20 cellular contexts compared by ENCODE assay signal in genomic region chr11:123390146-123390545, GRCh38. TPM values are rescaled to one million over a fixed set of nuclear protein-coding genes. Genes with fewer than 3 reads are reported as not detected.
DNase-seq lines count a peak whose midpoint lies in the region; ATAC-seq and TF ChIP-seq lines count a peak whose summit lies in the region.
"Had no signal": no experiment of that assay in that cellular context is flagged by ENCODE, and none has a peak within 500 bp of the region (broad histone marks: within the 10 kb centered on the region; RNA-seq: fewer than 3 reads in every experiment).

No MANE protein-coding gene starts in this region.

- no peak overlapping the region for H3K4ac ChIP-seq in neuronal stem cell (ENCODE audit: low read length)

- H3K36me3 ChIP-seq in neuronal stem cell (replicated peaks in 1 of 2; ENCODE audit: control insufficient read depth in 2 of 2, insufficient read depth in 2 of 2, low read length in 2 of 2) (no peaks in the 10 kb centered on the region), gastrocnemius medialis (no peaks in the 10 kb centered on the region)
- H3K36me3 ChIP-seq: BE2C, BLaER1 had no signal

- H2AK5ac ChIP-seq in neuronal stem cell (ENCODE audit: low read depth, low read length) = no peak overlapping the region

- no peak for TF ChIP-seq POLR2A in gastrocnemius medialis (IDR thresholded peaks at IDR 0.05)

- TF ChIP-seq CTCF in gastrocnemius medialis (IDR thresholded peaks at IDR 0.05 in 4 of 5, conservative IDR thresholded peaks at IDR 0.05 in 1 of 5) = no peak

- DNase-seq in cerebellar cortex (ENCODE audit: low spot score) (peak; percentile 84), neuronal stem cell (ENCODE audit: low spot score) (no peak), gastrocnemius medialis (no peak), MV-4-11 (lab: John Stamatoyannopoulos, UW) (no peak)
- DNase-seq: 8988T; ACHN; BE2C; CD4-positive, alpha-beta memory T cell; CD4-positive, CD25-positive, alpha-beta regulatory T cell; CD8-positive, alpha-beta memory T cell; COR-L47; DMS 273 treated with DMSO at 0.1 percent for 48 hours; DMS153; DMS53; DMS79; DND-41; EL; GF-D8 had no signal

- H4K91ac ChIP-seq in neuronal stem cell (ENCODE audit: low read depth, low read length, poor library complexity) = no peak overlapping the region

- no peak overlapping the region for H3K4me2 ChIP-seq in neuronal stem cell (ENCODE audit: insufficient read depth, low read length, poor library complexity, severe bottlenecking)
- H3K4me2 ChIP-seq: BLaER1 had no signal

- H2BK120ac ChIP-seq in neuronal stem cell (ENCODE audit: low read depth, low read length) = no peak overlapping the region

- H3K14ac ChIP-seq in neuronal stem cell (ENCODE audit: low read length) = no peak overlapping the region

- ATAC-seq in HG03565 (IDR thresholded peaks at IDR 0.05; ENCODE audit: unreplicated experiment) (no peak), gastrocnemius medialis (no peak)

- H3K23ac ChIP-seq in neuronal stem cell (ENCODE audit: low read depth, low read length, poor library complexity) = no peak overlapping the region

- peaks cover 0 to 3% (median 0%) of the 10 kb centered on the region in 3 experiments for H3K27me3 ChIP-seq in neuronal stem cell (ENCODE audit: control insufficient read depth in 3 of 3, insufficient read depth in 3 of 3, low read depth in 1 of 3, low read length in 3 of 3)
- no peaks in the 10 kb centered on the region for H3K27me3 ChIP-seq in gastrocnemius medialis
- H3K27me3 ChIP-seq: BE2C, BLaER1 had no signal

- in situ Hi-C loops in gastrocnemius medialis (cut with MboI; ENCODE audit: low sequenced_read_pairs in 4 of 4) = no loop called here

- intact Hi-C loops in gastrocnemius medialis (cut with DNase I; ENCODE audit: low total_unique reads) = no loop called here

- H3K9ac ChIP-seq in neuronal stem cell (ENCODE audit: low read depth, low read length, poor library complexity) = peak overlapping the region; percentile 33
- H3K9ac ChIP-seq: BLaER1 had no signal

- no peak overlapping the region for H3K4me3 ChIP-seq in neuronal stem cell (ENCODE audit: low read length in 2 of 2)
- no peak overlapping the region for H3K4me3 ChIP-seq in gastrocnemius medialis
- H3K4me3 ChIP-seq: BLaER1 had no signal

- H2BK15ac ChIP-seq in neuronal stem cell (ENCODE audit: low read length) = no peak overlapping the region

- no peak overlapping the region for H3K18ac ChIP-seq in neuronal stem cell (ENCODE audit: low read length)

- no CpG with 5 or more reads among the region's 4 CpGs for WGBS in neuronal stem cell (ENCODE audit: extremely low coverage in 2 of 2, insufficient read length in 2 of 2, insufficient replicate concordance in 1 of 2), 2 donors

- H4K8ac ChIP-seq in neuronal stem cell (ENCODE audit: low read depth, low read length) = no peak overlapping the region

- H3K4me1 ChIP-seq in neuronal stem cell (ENCODE audit: control insufficient read depth in 2 of 2, insufficient read depth in 1 of 2, low read depth in 1 of 2, low read length in 2 of 2) = no peaks in the 10 kb centered on the region
- H3K4me1 ChIP-seq in gastrocnemius medialis = no peaks in the 10 kb centered on the region

- H3K79me1 ChIP-seq in neuronal stem cell (ENCODE audit: low read depth, low read length) = no peaks in the 10 kb centered on the region

- no peak overlapping the region for H2BK12ac ChIP-seq in neuronal stem cell (ENCODE audit: low read length)

- H3K9me3 ChIP-seq in neuronal stem cell (replicated peaks in 1 of 2; ENCODE audit: control insufficient read depth in 2 of 2, insufficient read depth in 1 of 2, low read depth in 1 of 2, low read length in 2 of 2) (no peaks in the 10 kb centered on the region), gastrocnemius medialis (no peaks in the 10 kb centered on the region)
- H3K9me3 ChIP-seq: BE2C, BLaER1 had no signal

- H3K27ac ChIP-seq in neuronal stem cell (replicated peaks; ENCODE audit: low read length) (no peak overlapping the region), gastrocnemius medialis (no peak overlapping the region)
- H3K27ac ChIP-seq: BLaER1 had no signal

- H2AFZ ChIP-seq in neuronal stem cell (ENCODE audit: low read length) = no peak overlapping the region

- H2BK5ac ChIP-seq in neuronal stem cell (ENCODE audit: low read length) = no peak overlapping the region

RNA-seq across cellular contexts. Expression of gene GRAMD1B, which starts 39.9 kb away (rescaled TPM):
- polyA plus RNA-seq in neuronal stem cell (2013, experiment 1 of 2) = 13.1 TPM
- polyA plus RNA-seq in neuronal stem cell (2013, experiment 2 of 2) = 12.8 TPM
- 1 to 10 TPM; 2.1 to 7.8 (median 3.2) TPM for total RNA-seq in gastrocnemius medialis
